ENCODE assay signal across 24 cellular contexts in the genomic region with DNA sequence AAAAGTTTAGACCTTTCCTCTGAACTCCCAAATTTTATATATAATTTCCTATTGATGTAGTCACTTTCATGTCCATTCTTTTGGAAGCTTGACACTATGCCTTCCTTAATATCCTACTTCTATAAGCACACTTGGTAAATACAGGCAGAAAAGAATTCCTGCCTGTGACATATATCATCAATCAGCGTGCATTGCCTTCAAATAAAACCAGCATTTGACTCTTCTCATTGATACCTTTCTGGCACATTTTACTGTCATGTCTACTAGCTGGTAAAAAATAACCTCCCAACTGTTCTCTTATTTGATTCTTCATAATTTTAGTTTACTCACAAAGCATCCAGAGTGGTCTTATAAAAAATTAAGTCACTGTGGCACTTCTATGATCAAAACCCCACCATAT.
"Had no signal": no experiment of that assay in that cellular context is flagged by ENCODE, and none has a peak within 500 bp of the region (broad histone marks: within the 10 kb centered on the region; RNA-seq: fewer than 3 reads in every experiment).

No MANE protein-coding gene starts in this region.

- H3K27me3 ChIP-seq: colonic mucosa, dorsolateral prefrontal cortex, esophagus muscularis mucosa, esophagus squamous epithelium, foreskin keratinocyte, gastrocnemius medialis, gastroesophageal sphincter, heart left ventricle, heart right ventricle had no signal

- ATAC-seq: effector memory CD8-positive, alpha-beta T cell; esophagus mucosa; foreskin keratinocyte; gastrocnemius medialis; gastroesophageal sphincter; heart left ventricle; heart right ventricle had no signal

- H3K4me3 ChIP-seq: colonic mucosa, coronary artery, dorsolateral prefrontal cortex, esophagus muscularis mucosa, esophagus squamous epithelium, gastrocnemius medialis, gastroesophageal sphincter, heart left ventricle, heart right ventricle had no signal

- H3K36me3 ChIP-seq: colonic mucosa, esophagus muscularis mucosa, esophagus squamous epithelium, gastrocnemius medialis, gastroesophageal sphincter, heart left ventricle, heart right ventricle had no signal

- H3K9me3 ChIP-seq: colonic mucosa, esophagus muscularis mucosa, gastrocnemius medialis, gastroesophageal sphincter had no signal

- DNase-seq: colonic mucosa; cortex of kidney; dermis blood vessel endothelial cell; dorsolateral prefrontal cortex; effector CD4-positive, alpha-beta T cell; effector CD8-positive, alpha-beta T cell; effector memory CD4-positive, alpha-beta T cell; effector memory CD8-positive, alpha-beta T cell; endodermal cell; erythroblast; esophagus squamous epithelium; foreskin fibroblast; foreskin keratinocyte; foreskin melanocyte; gastrocnemius medialis; glutamatergic neuron; head of caudate nucleus; heart left ventricle; heart right ventricle had no signal

- H3K27ac ChIP-seq: colonic mucosa, coronary artery, dorsolateral prefrontal cortex, epithelial cell of prostate, esophagus muscularis mucosa, esophagus squamous epithelium, foreskin keratinocyte, gastrocnemius medialis, gastroesophageal sphincter, heart left ventricle, heart right ventricle had no signal
